ENCODE assay signal across 17 cellular contexts in genomic region chr1:175132456-175132855, GRCh38.
DNase-seq lines count a peak whose midpoint lies in the region; ATAC-seq and TF ChIP-seq lines count a peak whose summit lies in the region.
"Had no signal": no experiment of that assay in that cellular context is flagged by ENCODE, and none has a peak within 500 bp of the region (broad histone marks: within the 10 kb centered on the region; RNA-seq: fewer than 3 reads in every experiment).

No MANE protein-coding gene starts in this region.

- H3K36me3 ChIP-seq in adipocyte (ENCODE audit: control insufficient read depth, insufficient read depth, low read length, severe bottlenecking) (no peaks in the 10 kb centered on the region), stomach (no peaks in the 10 kb centered on the region), testis (ENCODE audit: low read depth, missing control alignments) (no peaks in the 10 kb centered on the region)
- H3K36me3 ChIP-seq: BLaER1 treated with 17β-estradiol and CSF1 and Interleukin-3, amounts not matched to agents 10 nM and 100 nM had no signal

- ATAC-seq in GM18517 (IDR thresholded peaks at IDR 0.05; ENCODE audit: unreplicated experiment), result no peak
- ATAC-seq in HG03095 (IDR thresholded peaks at IDR 0.05; ENCODE audit: unreplicated experiment), result no peak
- ATAC-seq: left lobe of liver; stimulated activated naive B cell treated with anti-CD40 and anti-IgM and Interleukin-4, amounts not matched to agents 10 μg/mL and 1 μg/mL and 100 μg/mL, for 72 hours had no signal

- peak overlapping the region; percentile 25 for H3K4me3 ChIP-seq in adipocyte (ENCODE audit: low read length)
- no peak overlapping the region for H3K4me3 ChIP-seq in fibroblast of villous mesenchyme (ENCODE audit: low read depth, low read length)
- H3K4me3 ChIP-seq in stomach, result no peak overlapping the region
- no peak overlapping the region for H3K4me3 ChIP-seq in testis
- H3K4me3 ChIP-seq: BLaER1 treated with 17β-estradiol and CSF1 and Interleukin-3, amounts not matched to agents 10 nM and 100 nM had no signal

- DNase-seq in EL (peak; percentile 55), adipocyte (ENCODE audit: low read depth) (peak; percentile 62), fibroblast of villous mesenchyme (ENCODE audit: low read depth) (peak; percentile 33), stomach (no peak), testis (no peak), DMS 273 (lab: John Stamatoyannopoulos, UW; ENCODE audit: unreplicated experiment) (no peak)
- DNase-seq: anterior cingulate cortex; dermis blood vessel endothelial cell; DMS79 treated with DMSO at 0.1 percent for 48 hours; naive B cell; NCI-H2081; NCI-H774; stimulated activated naive B cell treated with anti-CD40 and anti-IgM and Interleukin-4, amounts not matched to agents 10 μg/mL and 1 μg/mL and 100 μg/mL, for 72 hours had no signal

- H3K4me1 ChIP-seq in adipocyte (ENCODE audit: control insufficient read depth, insufficient read depth, low read length) (peaks cover 71% of the 10 kb centered on the region), stomach (peaks cover 9 to 56% (median 32%) of the 10 kb centered on the region in 4 donors), testis (peaks cover 8% of the 10 kb centered on the region)

- peak overlapping the region in 4 of 5 donors; percentile 4 to 57 (median 44) for H3K27ac ChIP-seq in stomach
- no peak overlapping the region for H3K27ac ChIP-seq in testis
- H3K27ac ChIP-seq: BLaER1 treated with 17β-estradiol and CSF1 and Interleukin-3, amounts not matched to agents 10 nM and 100 nM had no signal

- TF ChIP-seq EP300 in stomach (IDR thresholded peaks at IDR 0.05), result no peak

- H3K9ac ChIP-seq in adipocyte (ENCODE audit: low read length), result peak overlapping the region; percentile 31
- H3K9ac ChIP-seq: BLaER1 treated with 17β-estradiol and CSF1 and Interleukin-3, amounts not matched to agents 10 nM and 100 nM had no signal

- 39 to 71% (median 59%) methylated on average over 1 of the region's 1 CpG for WGBS in stomach, 5 donors
- WGBS in testis, 2 donors, result 66 to 67% methylated on average over 1 of the region's 1 CpG

- TF ChIP-seq POLR2A in stomach (IDR thresholded peaks at IDR 0.05) (no peak), testis (IDR thresholded peaks at IDR 0.05) (no peak)

- intact Hi-C loops in stomach (cut with DNase I; ENCODE audit: low total_unique reads) (no loop called here), testis (cut with DNase I; ENCODE audit: low total_unique reads) (no loop called here)

- no peaks in the 10 kb centered on the region for H3K27me3 ChIP-seq in adipocyte (replicated peaks; ENCODE audit: control insufficient read depth, insufficient read depth, low read length)
- no peaks in the 10 kb centered on the region for H3K27me3 ChIP-seq in stomach
- no peaks in the 10 kb centered on the region for H3K27me3 ChIP-seq in testis
- H3K27me3 ChIP-seq: BLaER1 treated with 17β-estradiol and CSF1 and Interleukin-3, amounts not matched to agents 10 nM and 100 nM had no signal

- H3K9me3 ChIP-seq in adipocyte (ENCODE audit: control insufficient read depth, low read length) (no peaks in the 10 kb centered on the region), stomach (no peaks in the 10 kb centered on the region), testis (no peaks in the 10 kb centered on the region)
- H3K9me3 ChIP-seq: BLaER1 treated with 17β-estradiol and CSF1 and Interleukin-3, amounts not matched to agents 10 nM and 100 nM had no signal

- TF ChIP-seq CTCF in fibroblast of villous mesenchyme (IDR thresholded peaks at IDR 0.05; ENCODE audit: insufficient read depth, low read depth, low read length) (no peak), stomach (IDR thresholded peaks at IDR 0.05) (no peak), testis (IDR thresholded peaks at IDR 0.05) (no peak)

Comparison
In these comparisons a context has a peak if more than half of its experiments do, and no peak if none do; other contexts are left out.
1. DNase-seq: peak in EL (single experiment), adipocyte (single experiment) and fibroblast of villous mesenchyme (single experiment); none in stomach (single experiment), testis (single experiment) and DMS 273 (single experiment).
2. H3K27ac ChIP-seq: peak in stomach (4 of 5); none in testis (0 of 2).